ENCODE assay signal across 13 cellular contexts in genomic region chr6:84411060-84411629, GRCh38.
DNase-seq lines count a peak whose midpoint lies in the region; ATAC-seq and TF ChIP-seq lines count a peak whose summit lies in the region.
"Had no signal": no experiment of that assay in that cellular context is flagged by ENCODE, and none has a peak within 500 bp of the region (broad histone marks: within the 10 kb centered on the region; RNA-seq: fewer than 3 reads in every experiment).

No MANE protein-coding gene starts in this region.

- H3K27ac ChIP-seq in HEK293 (ENCODE audit: extremely low read depth, low read depth, low read length) (no peak overlapping the region), gastroesophageal sphincter (no peak overlapping the region)
- H3K27ac ChIP-seq in effector memory CD4-positive, alpha-beta T cell (ENCODE audit: insufficient read depth, low read length, poor library complexity, severe bottlenecking) = no peak overlapping the region
- H3K27ac ChIP-seq: testis had no signal

- in situ Hi-C loops in ACHN (cut with HindIII; ENCODE audit: low pct_ligation_motif_present, low pct_unique_long_range_greater_than_20kb, low sequenced_read_pairs) = no loop called here

- no peak overlapping the region for H3K4me3 ChIP-seq in HEK293 (ENCODE audit: low read depth, low read length)
- no peak overlapping the region for H3K4me3 ChIP-seq in gastroesophageal sphincter
- H3K4me3 ChIP-seq in effector memory CD4-positive, alpha-beta T cell (ENCODE audit: insufficient read depth, low read depth, low read length, poor library complexity, severe bottlenecking) = no peak overlapping the region
- H3K4me3 ChIP-seq: testis had no signal

- H3K9me3 Mint-ChIP-seq in activated naive CD8-positive, alpha-beta T cell treated with anti-CD3 and anti-CD28 coated beads, Interleukin-2, amount 50 U/mL, for 24 hours = no peaks in the 10 kb centered on the region

- H3K4me1 Mint-ChIP-seq in activated naive CD8-positive, alpha-beta T cell treated with anti-CD3 and anti-CD28 coated beads, Interleukin-2, amount 50 U/mL, for 24 hours = no peaks in the 10 kb centered on the region

- H3K36me3 ChIP-seq in HEK293 (ENCODE audit: control insufficient read depth in 2 of 2, insufficient read depth in 1 of 2, low read length in 2 of 2) (no peaks in the 10 kb centered on the region), gastroesophageal sphincter (no peaks in the 10 kb centered on the region)
- no peaks in the 10 kb centered on the region for H3K36me3 ChIP-seq in effector memory CD4-positive, alpha-beta T cell (ENCODE audit: control insufficient read depth, insufficient read depth, low read length)

- no peak for TF ChIP-seq CTCF in HEK293 (tag by site-specific recombination; IDR thresholded peaks at IDR 0.05)
- no peak for TF ChIP-seq CTCF in gastroesophageal sphincter (IDR thresholded peaks at IDR 0.05)

- DNase-seq in ACHN = peak; percentile 1
- peak; percentile 38 for DNase-seq in RKO (ENCODE audit: low spot score)
- DNase-seq in fibroblast of the conjunctiva (ENCODE audit: low read depth) = peak; percentile 68
- DNase-seq in activated naive CD8-positive, alpha-beta T cell treated with anti-CD3 and anti-CD28 coated beads, Interleukin-2, amount 50 U/mL, for 24 hours = no peak
- DNase-seq in effector memory CD4-positive, alpha-beta T cell = no peak
- DNase-seq: activated CD4-positive, alpha-beta T cell treated with anti-CD3 and anti-CD28 coated beads, Interleukin-2, amount 50 U/mL, for 4 hours; right cardiac atrium; T-helper 1 cell; testis had no signal

- CTCF ChIA-PET in HEK293 (lab: Yijun Ruan, JAX) = interaction anchor here (0.6 to 2.2 kb wide), 2 partner anchors 11 to 566 kb away, joined by 4 to 12 read pairs; no protein-coding TSS in a partner anchor

- no peak for TF ChIP-seq POLR2A in gastroesophageal sphincter (IDR thresholded peaks at IDR 0.05)

- 9 to 20% methylated on average over 1 of the region's 1 CpG for WGBS in gastroesophageal sphincter (ENCODE audit: low coverage in 1 of 2), 2 donors

- POLR2A ChIA-PET in HEK293 (lab: Yijun Ruan, JAX) = no interaction called here

- no peak overlapping the region for H3K4me3 Mint-ChIP-seq in activated naive CD8-positive, alpha-beta T cell treated with anti-CD3 and anti-CD28 coated beads, Interleukin-2, amount 50 U/mL, for 24 hours

- no peak for TF ChIP-seq EP300 in gastroesophageal sphincter (IDR thresholded peaks at IDR 0.05)

- no peaks in the 10 kb centered on the region for H3K27me3 ChIP-seq in gastroesophageal sphincter
- H3K27me3 ChIP-seq in effector memory CD4-positive, alpha-beta T cell (replicated peaks; ENCODE audit: control insufficient read depth, insufficient read depth, low read length, poor library complexity, severe bottlenecking) = no peaks in the 10 kb centered on the region
- H3K27me3 ChIP-seq: testis had no signal

- no peaks in the 10 kb centered on the region for H3K36me3 Mint-ChIP-seq in activated naive CD8-positive, alpha-beta T cell treated with anti-CD3 and anti-CD28 coated beads, Interleukin-2, amount 50 U/mL, for 24 hours (ENCODE audit: low read depth)
- H3K36me3 Mint-ChIP-seq: activated naive CD4-positive, alpha-beta T cell treated with anti-CD3 and anti-CD28 coated beads, Interleukin-2, amount 50 U/mL, for 72 hours had no signal

- no peak for ATAC-seq in activated naive CD8-positive, alpha-beta T cell treated with anti-CD3 and anti-CD28 coated beads, Interleukin-2, amount 50 U/mL, for 24 hours
- no peak for ATAC-seq in gastroesophageal sphincter
- ATAC-seq in HG03045 (IDR thresholded peaks at IDR 0.05; ENCODE audit: unreplicated experiment) = no peak
- ATAC-seq: activated naive CD4-positive, alpha-beta T cell treated with anti-CD3 and anti-CD28 coated beads, Interleukin-2, amount 50 U/mL, for 72 hours; right cardiac atrium had no signal

- no peak overlapping the region for H3K27ac Mint-ChIP-seq in activated naive CD8-positive, alpha-beta T cell treated with anti-CD3 and anti-CD28 coated beads, Interleukin-2, amount 50 U/mL, for 24 hours
- H3K27ac Mint-ChIP-seq: activated naive CD4-positive, alpha-beta T cell treated with anti-CD3 and anti-CD28 coated beads, Interleukin-2, amount 50 U/mL, for 72 hours had no signal

- H3K9me3 ChIP-seq in HEK293 (ENCODE audit: control insufficient read depth, insufficient read depth, low read depth, low read length) = no peaks in the 10 kb centered on the region
- no peaks in the 10 kb centered on the region for H3K9me3 ChIP-seq in gastroesophageal sphincter
- no peaks in the 10 kb centered on the region for H3K9me3 ChIP-seq in effector memory CD4-positive, alpha-beta T cell (ENCODE audit: control insufficient read depth, low read length)
- H3K9me3 ChIP-seq: testis had no signal

- no peaks in the 10 kb centered on the region for H3K27me3 Mint-ChIP-seq in activated naive CD8-positive, alpha-beta T cell treated with anti-CD3 and anti-CD28 coated beads, Interleukin-2, amount 50 U/mL, for 24 hours

- H3K4me1 ChIP-seq in HEK293 (ENCODE audit: control insufficient read depth, insufficient read depth, low read length) (no peaks in the 10 kb centered on the region), gastroesophageal sphincter (no peaks in the 10 kb centered on the region)
- H3K4me1 ChIP-seq in effector memory CD4-positive, alpha-beta T cell (ENCODE audit: control insufficient read depth, insufficient read depth, low read length, poor library complexity, severe bottlenecking) = no peaks in the 10 kb centered on the region
- H3K4me1 ChIP-seq: testis had no signal

TF ChIP-seq in HEK293, 187 proteins besides CTCF, POLR2A, EP300 and RAD21 (continues in another document):
- TF ChIP-seq ZNF449 (tag by site-specific recombination; IDR thresholded peaks at IDR 0.05) (no peak), ZBTB44 (tag by site-specific recombination; IDR thresholded peaks at IDR 0.05) (no peak), WT1 (tag by site-specific recombination; IDR thresholded peaks at IDR 0.05) (no peak), ZSCAN18 (tag by site-specific recombination; IDR thresholded peaks at IDR 0.05) (no peak), ZNF473 (tag by site-specific recombination; IDR thresholded peaks at IDR 0.05) (no peak), ZNF623 (tag by site-specific recombination; IDR thresholded peaks at IDR 0.05) (no peak), HIC1 (tag by site-specific recombination; IDR thresholded peaks at IDR 0.05) (no peak), ZFHX2 (tag by site-specific recombination; conservative IDR thresholded peaks at IDR 0.05) (0 out of 2 replicates have a peak, but pooled peaks have one; percentile 9), GLI4 (tag by site-specific recombination; IDR thresholded peaks at IDR 0.05) (no peak), ZSCAN23 (tag by site-specific recombination; IDR thresholded peaks at IDR 0.05) (no peak), SETDB1 (IDR thresholded peaks at IDR 0.05; ENCODE audit: insufficient read length, low read length) (no peak), ZNF664 (tag by site-specific recombination; IDR thresholded peaks at IDR 0.05) (peak; percentile 73)

Comparison
In these comparisons a context has a peak if more than half of its experiments do, and no peak if none do; other contexts are left out.
1. DNase-seq: peak in ACHN (single experiment), RKO (single experiment) and fibroblast of the conjunctiva (single experiment); none in activated naive CD8-positive, alpha-beta T cell treated with anti-CD3 and anti-CD28 coated beads, Interleukin-2, amount 50 U/mL, for 24 hours (single experiment) and effector memory CD4-positive, alpha-beta T cell (0 of 3).